32 cellular contexts compared by ENCODE assay signal in the genomic region with DNA sequence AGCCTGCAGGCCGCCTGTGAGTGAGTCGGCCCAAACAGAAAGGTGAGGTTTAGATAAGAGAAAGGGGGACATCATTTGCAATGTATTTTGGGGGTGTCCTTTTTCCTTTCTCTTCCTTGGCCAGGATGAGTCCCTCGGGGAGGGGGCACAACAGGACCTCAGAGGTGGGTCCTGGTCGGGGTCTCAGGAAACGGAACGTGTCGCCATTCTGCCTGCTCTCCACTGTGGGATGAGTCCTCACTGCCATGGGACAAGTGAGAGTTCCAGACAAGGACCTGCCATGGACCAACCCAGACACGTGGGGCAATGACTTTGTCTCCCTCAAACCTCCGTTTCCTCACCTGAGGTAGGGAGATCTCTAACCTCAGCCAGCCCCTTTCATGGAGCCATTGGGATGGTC.
"Had no signal": no experiment of that assay in that cellular context is flagged by ENCODE, and none has a peak within 500 bp of the region (broad histone marks: within the 10 kb centered on the region; RNA-seq: fewer than 3 reads in every experiment).

No MANE protein-coding gene starts in this region.

- H3K9me3 ChIP-seq: adrenal gland, body of pancreas, esophagus muscularis mucosa, gastrocnemius medialis, heart left ventricle had no signal

- H3K36me3 ChIP-seq: adrenal gland, cardiac muscle cell, esophagus muscularis mucosa, gastrocnemius medialis, heart left ventricle, WERI-Rb-1 had no signal

- H3K27me3 Mint-ChIP-seq: activated CD8-positive, alpha-beta T cell treated with anti-CD3 and anti-CD28 coated beads for 36 hours; activated naive CD4-positive, alpha-beta T cell treated with anti-CD3 and anti-CD28 coated beads, Interleukin-2, amount 50 U/mL, for 24 hours; activated naive CD8-positive, alpha-beta T cell treated with anti-CD3 and anti-CD28 coated beads for 36 hours; activated T-helper 17 cell treated with anti-CD3 and anti-CD28 coated beads, Interleukin-2, amount 50 U/mL, for 72 hours; effector memory CD8-positive, alpha-beta T cell had no signal

- H3K4me1 ChIP-seq: adrenal gland, foreskin keratinocyte had no signal

- H3K36me3 Mint-ChIP-seq: activated naive CD4-positive, alpha-beta T cell treated with anti-CD3 and anti-CD28 coated beads, Interleukin-2, amount 50 U/mL, for 24 hours; activated naive CD8-positive, alpha-beta T cell treated with anti-CD3 and anti-CD28 coated beads for 36 hours had no signal

- H3K4me3 ChIP-seq: adrenal gland, body of pancreas, cardiac muscle cell, esophagus muscularis mucosa, gastrocnemius medialis, heart left ventricle had no signal

- ATAC-seq: activated CD4-positive, CD25-positive, alpha-beta regulatory T cell treated with anti-CD3 and anti-CD28 coated beads, Interleukin-2, amount 50 U/mL, for 24 hours; activated CD8-positive, alpha-beta T cell treated with anti-CD3 and anti-CD28 coated beads for 36 hours; activated naive CD8-positive, alpha-beta T cell treated with anti-CD3 and anti-CD28 coated beads, Interleukin-2, amount 50 U/mL, for 24 hours; activated T-cell treated with anti-CD3 and anti-CD28 coated beads, Interleukin-2, amount 50 U/mL, for 4 hours; activated T-helper 17 cell treated with anti-CD3 and anti-CD28 coated beads, Interleukin-2, amount 50 U/mL, for 72 hours; body of pancreas; effector memory CD8-positive, alpha-beta T cell; foreskin keratinocyte; gastrocnemius medialis; heart left ventricle had no signal

- H3K9me3 Mint-ChIP-seq: activated B cell treated with CpG ODN at 0.5 μM for 24 hours; activated CD8-positive, alpha-beta T cell treated with anti-CD3 and anti-CD28 coated beads for 36 hours; activated naive CD4-positive, alpha-beta T cell treated with anti-CD3 and anti-CD28 coated beads for 36 hours; activated naive CD4-positive, alpha-beta T cell treated with anti-CD3 and anti-CD28 coated beads, Interleukin-2, amount 50 U/mL, for 24 hours; activated naive CD8-positive, alpha-beta T cell treated with anti-CD3 and anti-CD28 coated beads for 36 hours; activated naive CD8-positive, alpha-beta T cell treated with anti-CD3 and anti-CD28 coated beads, Interleukin-2, amount 50 U/mL, for 24 hours; activated T-cell treated with anti-CD3 and anti-CD28 coated beads, Interleukin-2, amount 50 U/mL, for 4 hours; activated T-helper 17 cell treated with anti-CD3 and anti-CD28 coated beads, Interleukin-2, amount 50 U/mL, for 72 hours; T-helper 2 cell treated with Interferon-gamma antibody and Interleukin-4, amounts not matched to agents 5 μg/mL and 100 μg/mL, for 36 hours had no signal

- H3K27me3 ChIP-seq: adrenal gland, body of pancreas, cardiac muscle cell, esophagus muscularis mucosa, gastrocnemius medialis, heart left ventricle had no signal

- DNase-seq: activated B cell treated with CpG ODN at 0.5 μM for 24 hours; activated CD4-positive, alpha-beta T cell treated with anti-CD3 and anti-CD28 coated beads for 48 hours; activated CD4-positive, alpha-beta T cell treated with anti-CD3 and anti-CD28 coated beads, Interleukin-2, amount 50 U/mL, for 1 hour; activated CD4-positive, alpha-beta T cell treated with anti-CD3 and anti-CD28 coated beads, Interleukin-2, amount 50 U/mL, for 48 hours; activated CD8-positive, alpha-beta memory T cell treated with anti-CD3 and anti-CD28 coated beads for 24 hours; activated CD8-positive, alpha-beta T cell treated with anti-CD3 and anti-CD28 coated beads for 36 hours; activated effector memory CD4-positive, alpha-beta T cell treated with anti-CD3 and anti-CD28 coated beads, Interleukin-2, amount 50 U/mL, for 16 hours; activated naive CD4-positive, alpha-beta T cell treated with anti-CD3 and anti-CD28 coated beads for 36 hours; activated naive CD8-positive, alpha-beta T cell treated with anti-CD3 and anti-CD28 coated beads for 36 hours; activated naive CD8-positive, alpha-beta T cell treated with anti-CD3 and anti-CD28 coated beads, Interleukin-2, amount 50 U/mL, for 24 hours; activated T-cell treated with anti-CD3 and anti-CD28 coated beads, Interleukin-2, amount 50 U/mL, for 4 hours; amygdala; body of pancreas; central memory CD4-positive, alpha-beta T cell; cortex of kidney; dermis blood vessel endothelial cell; effector CD4-positive, alpha-beta T cell; effector memory CD8-positive, alpha-beta T cell; erythroblast; foreskin keratinocyte; glutamatergic neuron; T1000; WERI-Rb-1 had no signal

- H3K27ac Mint-ChIP-seq: activated B cell treated with CpG ODN at 0.5 μM for 24 hours; activated CD8-positive, alpha-beta T cell treated with anti-CD3 and anti-CD28 coated beads for 36 hours; activated naive CD4-positive, alpha-beta T cell treated with anti-CD3 and anti-CD28 coated beads for 36 hours; activated naive CD8-positive, alpha-beta T cell treated with anti-CD3 and anti-CD28 coated beads for 36 hours; activated naive CD8-positive, alpha-beta T cell treated with anti-CD3 and anti-CD28 coated beads, Interleukin-2, amount 50 U/mL, for 24 hours; activated T-helper 17 cell treated with anti-CD3 and anti-CD28 coated beads, Interleukin-2, amount 50 U/mL, for 72 hours; T-helper 2 cell treated with Interferon-gamma antibody and Interleukin-4, amounts not matched to agents 5 μg/mL and 100 μg/mL, for 36 hours had no signal

- H3K27ac ChIP-seq: body of pancreas, cardiac muscle cell, foreskin keratinocyte, WERI-Rb-1 had no signal

- H3K4me3 Mint-ChIP-seq: activated B cell treated with CpG ODN at 0.5 μM for 24 hours; activated CD8-positive, alpha-beta T cell treated with anti-CD3 and anti-CD28 coated beads for 36 hours; activated naive CD4-positive, alpha-beta T cell treated with anti-CD3 and anti-CD28 coated beads for 36 hours; activated naive CD4-positive, alpha-beta T cell treated with anti-CD3 and anti-CD28 coated beads, Interleukin-2, amount 50 U/mL, for 24 hours; activated naive CD8-positive, alpha-beta T cell treated with anti-CD3 and anti-CD28 coated beads for 36 hours; activated naive CD8-positive, alpha-beta T cell treated with anti-CD3 and anti-CD28 coated beads, Interleukin-2, amount 50 U/mL, for 24 hours; activated T-cell treated with anti-CD3 and anti-CD28 coated beads, Interleukin-2, amount 50 U/mL, for 4 hours; activated T-helper 17 cell treated with anti-CD3 and anti-CD28 coated beads, Interleukin-2, amount 50 U/mL, for 72 hours; effector memory CD8-positive, alpha-beta T cell; T-helper 2 cell treated with Interferon-gamma antibody and Interleukin-4, amounts not matched to agents 5 μg/mL and 100 μg/mL, for 36 hours had no signal
